In genomic region chr16:89902980-89903379, GRCh38 we compare ENCODE assay signal across 21 cellular contexts. TPM values are rescaled to one million over a fixed set of nuclear protein-coding genes. Genes with fewer than 3 reads are reported as not detected.
DNase-seq lines count a peak whose midpoint lies in the region; ATAC-seq and TF ChIP-seq lines count a peak whose summit lies in the region.
"Had no signal": no experiment of that assay in that cellular context is flagged by ENCODE, and none has a peak within 500 bp of the region (broad histone marks: within the 10 kb centered on the region; RNA-seq: fewer than 3 reads in every experiment).

No MANE protein-coding gene starts in this region.

- H3K36me3 Mint-ChIP-seq in chondrocyte (ENCODE audit: low read depth): peaks cover 37% of the 10 kb centered on the region
- H3K36me3 Mint-ChIP-seq in natural killer cell: peaks cover 6% of the 10 kb centered on the region

- H3K27ac ChIP-seq in trophoblast cell (ENCODE audit: low read depth, low read length): no peak overlapping the region
- H3K27ac ChIP-seq: 22Rv1; BLaER1 treated with 17β-estradiol and CSF1 and Interleukin-3, amounts not matched to agents 10 nM and 100 nM; PC-9 had no signal

- no peak overlapping the region for H2BK5ac ChIP-seq in trophoblast cell (ENCODE audit: low read depth, low read length, poor library complexity)

- DNase-seq in NCI-H2107 treated with DMSO at 0.1 percent for 48 hours (lab: John Stamatoyannopoulos, UW; ENCODE audit: unreplicated experiment) (peak; percentile 38), NCI-H2107 (lab: John Stamatoyannopoulos, UW) (no peak), chondrocyte (ENCODE audit: low spot score) (peak; percentile 81), trophoblast cell (peak in 1 of 2 donors; percentile 51), natural killer cell (no peak), foreskin melanocyte (no peak)
- DNase-seq: ACHN; Caco-2; CD4-positive, alpha-beta memory T cell; DMS 273 treated with DMSO at 0.1 percent for 48 hours; DMS79 treated with DMSO at 0.1 percent for 48 hours; IMR-90; MV-4-11; NCI-H1105 treated with DMSO at 0.1 percent for 48 hours; NCI-H2029 treated with DMSO at 0.1 percent for 48 hours; NCI-H446; NCI-H526 had no signal

- H2AK5ac ChIP-seq in trophoblast cell (ENCODE audit: low read length): no peak overlapping the region

- H3K4me3 Mint-ChIP-seq in chondrocyte (ENCODE audit: unreplicated experiment): no peak overlapping the region
- H3K4me3 Mint-ChIP-seq in natural killer cell: no peak overlapping the region
- H3K4me3 Mint-ChIP-seq: CD4-positive, alpha-beta memory T cell had no signal

- no peak overlapping the region for H3K4me2 ChIP-seq in trophoblast cell (ENCODE audit: low read length)
- H3K4me2 ChIP-seq: BLaER1 treated with 17β-estradiol and CSF1 and Interleukin-3, amounts not matched to agents 10 nM and 100 nM; PC-9 had no signal

- no peak overlapping the region for H4K12ac ChIP-seq in trophoblast cell (ENCODE audit: low read depth, low read length)

- peak overlapping the region; percentile 5 for H2BK120ac ChIP-seq in trophoblast cell (ENCODE audit: insufficient read depth, low read length, poor library complexity)

- H3K36me3 ChIP-seq in trophoblast cell (ENCODE audit: control insufficient read depth in 1 of 2, insufficient read depth in 2 of 2, low read length in 2 of 2): peaks cover 74 to 78% of the 10 kb centered on the region in 2 experiments

- peaks cover 7% of the 10 kb centered on the region in 2 experiments for H3K4me1 ChIP-seq in trophoblast cell (ENCODE audit: control insufficient read depth in 1 of 2, insufficient read depth in 2 of 2, low read length in 2 of 2)

- H2BK12ac ChIP-seq in trophoblast cell (ENCODE audit: low read length): peak overlapping the region; percentile 39

- no peak overlapping the region for H3K4ac ChIP-seq in trophoblast cell (ENCODE audit: low read depth, low read length)

- intact Hi-C loops in natural killer cell (cut with micrococcal nuclease): no loop called here

- H3K9me3 Mint-ChIP-seq in chondrocyte (ENCODE audit: low read depth): no peaks in the 10 kb centered on the region
- H3K9me3 Mint-ChIP-seq in natural killer cell: no peaks in the 10 kb centered on the region
- H3K9me3 Mint-ChIP-seq: CD4-positive, alpha-beta memory T cell had no signal

- WGBS in trophoblast cell (ENCODE audit: extremely low coverage, insufficient coverage, insufficient read length): no CpG with 5 or more reads among the region's 11 CpGs

- peaks cover 7% of the 10 kb centered on the region for H3K9me3 ChIP-seq in trophoblast cell (ENCODE audit: insufficient read depth, low read depth, low read length)
- H3K9me3 ChIP-seq: Caco-2 had no signal

- no peaks in the 10 kb centered on the region for H3K27me3 Mint-ChIP-seq in chondrocyte (ENCODE audit: low read depth)
- no peaks in the 10 kb centered on the region for H3K27me3 Mint-ChIP-seq in natural killer cell (ENCODE audit: low read depth in 2 of 2)
- H3K27me3 Mint-ChIP-seq: CD4-positive, alpha-beta memory T cell had no signal

- no peaks in the 10 kb centered on the region for H3K27me3 ChIP-seq in trophoblast cell (ENCODE audit: insufficient read depth, low read length)
- H3K27me3 ChIP-seq: BLaER1 treated with 17β-estradiol and CSF1 and Interleukin-3, amounts not matched to agents 10 nM and 100 nM had no signal

- peak overlapping the region; percentile 6 for H3K18ac ChIP-seq in trophoblast cell (ENCODE audit: low read length)

- H3K4me1 Mint-ChIP-seq in chondrocyte (ENCODE audit: low read depth) (no peaks in the 10 kb centered on the region), natural killer cell (peaks cover 6 to 11% of the 10 kb centered on the region in 2 donors)
- H3K4me1 Mint-ChIP-seq: CD4-positive, alpha-beta memory T cell had no signal

- TF ChIP-seq CTCF in chondrocyte (IDR thresholded peaks at IDR 0.05): no peak
- TF ChIP-seq CTCF in natural killer cell (IDR thresholded peaks at IDR 0.05): no peak

- H3K23ac ChIP-seq in trophoblast cell (ENCODE audit: low read length): no peak overlapping the region

- no peak overlapping the region for H3K27ac Mint-ChIP-seq in chondrocyte (ENCODE audit: unreplicated experiment)
- H3K27ac Mint-ChIP-seq in natural killer cell: no peak overlapping the region
- H3K27ac Mint-ChIP-seq: CD4-positive, alpha-beta memory T cell had no signal

- no peak overlapping the region for H4K8ac ChIP-seq in trophoblast cell (ENCODE audit: low read depth, low read length)

- H4K91ac ChIP-seq in trophoblast cell (ENCODE audit: low read depth, low read length): peak overlapping the region; percentile 39

- H3K4me3 ChIP-seq in trophoblast cell (ENCODE audit: low read depth, low read length): no peak overlapping the region
- H3K4me3 ChIP-seq: BLaER1 treated with 17β-estradiol and CSF1 and Interleukin-3, amounts not matched to agents 10 nM and 100 nM; PC-9 had no signal

- H3K79me2 ChIP-seq in trophoblast cell (ENCODE audit: control insufficient read depth, insufficient read depth, low read length, poor library complexity): no peaks in the 10 kb centered on the region

- no peak overlapping the region for H3K9ac ChIP-seq in trophoblast cell (ENCODE audit: low read length)
- H3K9ac ChIP-seq: BLaER1 treated with 17β-estradiol and CSF1 and Interleukin-3, amounts not matched to agents 10 nM and 100 nM had no signal

- H3K14ac ChIP-seq in trophoblast cell (ENCODE audit: low read length): no peak overlapping the region

- no peak for ATAC-seq in natural killer cell
- ATAC-seq: SK-N-SH treated with all-trans-retinoic acid at 6 μM for 48 hours had no signal

- H2AFZ ChIP-seq in trophoblast cell (ENCODE audit: insufficient read depth, low read length, poor library complexity): no peak overlapping the region
- H2AFZ ChIP-seq: PC-9 had no signal

- H3K79me1 ChIP-seq in trophoblast cell (ENCODE audit: low read length): peaks cover 12% of the 10 kb centered on the region

RNA-seq across cellular contexts. Expression of gene MC1R, which starts 15.7 kb away (rescaled TPM):
- total RNA-seq in chondrocyte (3.2 to 7.9 TPM (median 4.2 TPM) in 3 replicates), natural killer cell (10 to 100 TPM; 12.3 to 22.2 (median 13.7) TPM)
- 3.3 TPM in 2 replicates for polyA plus RNA-seq in trophoblast cell (2013)

RNA-seq across cellular contexts. Expression of gene TUBB3, which starts 20.2 kb away (rescaled TPM):
- 97.1 to 117 TPM (median 104 TPM) in 3 replicates for total RNA-seq in chondrocyte
- polyA plus RNA-seq in trophoblast cell (2013): 398 and 423 TPM in 2 replicates
- total RNA-seq in natural killer cell: 1 to 10 TPM; 1.1 to 1.3 (median 1.2) TPM
- polyA plus RNA-seq: CD4-positive, alpha-beta memory T cell had no signal

RNA-seq across cellular contexts. Expression of gene TCF25, which starts 29.6 kb away (rescaled TPM):
- total RNA-seq in chondrocyte (200 to 237 TPM (median 212 TPM) in 3 replicates), natural killer cell (100 to 1,000 TPM; 509 to 682 (median 567) TPM)
- 163 and 166 TPM in 2 replicates for polyA plus RNA-seq in trophoblast cell (2013)

RNA-seq across cellular contexts. Expression of gene DEF8, which starts 45.6 kb away (rescaled TPM):
- 69.0 to 77.4 TPM (median 70.4 TPM) in 3 replicates for total RNA-seq in chondrocyte
- 48.9 and 52.2 TPM in 2 replicates for polyA plus RNA-seq in trophoblast cell (2013)
- total RNA-seq in natural killer cell: 10 to 100 TPM; 43.0 to 60.3 (median 50.1) TPM

Comparison
In these comparisons a context has a peak if more than half of its experiments do, and no peak if none do; other contexts are left out.
1. DNase-seq: peak in NCI-H2107 treated with DMSO at 0.1 percent for 48 hours (single experiment) and chondrocyte (single experiment); none in NCI-H2107 (single experiment), natural killer cell (single experiment) and foreskin melanocyte (single experiment).
2. RNA of gene TUBB3, which starts 20.2 kb away (total RNA-seq): 97.1 to 117 TPM in chondrocyte; 1.1 to 1.3 TPM in natural killer cell; every median in the first group is over 10 times any median in the second.